In the genomic region with DNA sequence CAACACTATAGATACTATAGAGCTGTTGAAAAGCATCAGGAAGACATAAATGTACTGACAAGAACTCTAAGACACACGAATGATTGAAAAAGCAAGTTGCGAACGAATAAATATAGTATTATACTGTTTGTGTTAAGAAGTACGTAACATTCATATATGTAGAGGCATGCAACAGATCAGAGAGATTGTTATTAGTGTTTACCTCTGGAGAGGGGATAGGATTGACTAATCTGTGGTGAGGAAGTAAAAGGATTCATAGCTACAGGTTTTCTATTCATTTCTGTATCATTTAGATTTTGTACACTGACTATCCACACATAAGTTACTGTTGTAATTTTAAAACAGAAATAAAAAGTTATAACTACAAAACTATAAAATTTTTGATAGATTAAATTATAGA, we compare ENCODE assay signal across 39 cellular contexts.
"Had no signal": no experiment of that assay in that cellular context is flagged by ENCODE, and none has a peak within 500 bp of the region (broad histone marks: within the 10 kb centered on the region; RNA-seq: fewer than 3 reads in every experiment).

No MANE protein-coding gene starts in this region.

- H3K27ac Mint-ChIP-seq: activated naive CD4-positive, alpha-beta T cell treated with anti-CD3 and anti-CD28 coated beads for 36 hours; activated naive CD4-positive, alpha-beta T cell treated with anti-CD3 and anti-CD28 coated beads, Interleukin-2, amount 10 ng/mL, durations not matched to agents 7 days and 5 days; activated naive CD4-positive, alpha-beta T cell treated with anti-CD3 and anti-CD28 coated beads, Interleukin-2, amount 50 U/mL, for 24 hours; activated naive CD4-positive, alpha-beta T cell treated with anti-CD3 and anti-CD28 coated beads, Interleukin-2, amount 50 U/mL, for 72 hours; activated naive CD8-positive, alpha-beta T cell; activated naive CD8-positive, alpha-beta T cell treated with anti-CD3 and anti-CD28 coated beads for 36 hours; activated naive CD8-positive, alpha-beta T cell treated with anti-CD3 and anti-CD28 coated beads, Interleukin-2, amount 10 ng/mL, durations not matched to agents 7 days and 5 days; activated naive CD8-positive, alpha-beta T cell treated with anti-CD3 and anti-CD28 coated beads, Interleukin-2, amount 50 U/mL, for 24 hours; activated T-cell treated with anti-CD3 and anti-CD28 coated beads, Interleukin-2, amount 50 U/mL, for 24 hours; activated T-cell treated with anti-CD3 and anti-CD28 coated beads, Interleukin-2, amount 50 U/mL, for 72 hours; activated T-helper 1 cell treated with anti-CD3 and anti-CD28 coated beads, Interleukin-12 subunit alpha, Interleukin-12 subunit beta, Interleukin-2, Interleukin-4 antibody, amounts not matched to agents 30 ng/mL and 10 ng/mL and 1 ng/mL, durations not matched to agents 14 hours and 24 hours and 36 hours; activated T-helper 17 cell treated with anti-CD3 and anti-CD28 coated beads, Interleukin-2, amount 50 U/mL, for 72 hours; brain had no signal

- H3K27ac ChIP-seq: adrenal gland, ascending aorta, body of pancreas, brain microvascular endothelial cell, breast epithelium, cardiac muscle cell had no signal

- H3K9me3 ChIP-seq: adrenal gland, ascending aorta, body of pancreas, breast epithelium had no signal

- H3K4me3 Mint-ChIP-seq: activated naive CD4-positive, alpha-beta T cell treated with anti-CD3 and anti-CD28 coated beads for 36 hours; activated naive CD4-positive, alpha-beta T cell treated with anti-CD3 and anti-CD28 coated beads, Interleukin-2, amount 10 ng/mL, durations not matched to agents 7 days and 5 days; activated naive CD4-positive, alpha-beta T cell treated with anti-CD3 and anti-CD28 coated beads, Interleukin-2, amount 50 U/mL, for 24 hours; activated naive CD8-positive, alpha-beta T cell; activated naive CD8-positive, alpha-beta T cell treated with anti-CD3 and anti-CD28 coated beads for 36 hours; activated naive CD8-positive, alpha-beta T cell treated with anti-CD3 and anti-CD28 coated beads, Interleukin-2, amount 10 ng/mL, durations not matched to agents 7 days and 5 days; activated naive CD8-positive, alpha-beta T cell treated with anti-CD3 and anti-CD28 coated beads, Interleukin-2, amount 50 U/mL, for 24 hours; activated T-cell treated with anti-CD3 and anti-CD28 coated beads, Interleukin-2, amount 50 U/mL, for 24 hours; activated T-cell treated with anti-CD3 and anti-CD28 coated beads, Interleukin-2, amount 50 U/mL, for 4 hours; activated T-cell treated with anti-CD3 and anti-CD28 coated beads, Interleukin-2, amount 50 U/mL, for 72 hours; activated T-helper 1 cell treated with anti-CD3 and anti-CD28 coated beads, Interleukin-12 subunit alpha, Interleukin-12 subunit beta, Interleukin-2, Interleukin-4 antibody, amounts not matched to agents 30 ng/mL and 10 ng/mL and 1 ng/mL, durations not matched to agents 14 hours and 24 hours and 36 hours; activated T-helper 17 cell treated with anti-CD3 and anti-CD28 coated beads, Interleukin-2, amount 50 U/mL, for 72 hours; brain; central memory CD8-positive, alpha-beta T cell had no signal

- ATAC-seq: activated naive CD8-positive, alpha-beta T cell treated with anti-CD3 and anti-CD28 coated beads, Interleukin-2, amount 50 U/mL, for 24 hours; activated T-cell treated with anti-CD3 and anti-CD28 coated beads, Interleukin-2, amount 50 U/mL, for 4 hours; activated T-cell treated with anti-CD3 and anti-CD28 coated beads, Interleukin-2, amount 50 U/mL, for 72 hours; activated T-helper 17 cell treated with anti-CD3 and anti-CD28 coated beads, Interleukin-2, amount 50 U/mL, for 72 hours; body of pancreas had no signal

- H3K27me3 ChIP-seq: ascending aorta, body of pancreas, brain microvascular endothelial cell, breast epithelium, cardiac muscle cell had no signal

- H3K9me3 Mint-ChIP-seq: activated naive CD4-positive, alpha-beta T cell treated with anti-CD3 and anti-CD28 coated beads for 36 hours; activated naive CD4-positive, alpha-beta T cell treated with anti-CD3 and anti-CD28 coated beads, Interleukin-2, amount 10 ng/mL, durations not matched to agents 7 days and 5 days; activated naive CD4-positive, alpha-beta T cell treated with anti-CD3 and anti-CD28 coated beads, Interleukin-2, amount 50 U/mL, for 24 hours; activated naive CD4-positive, alpha-beta T cell treated with anti-CD3 and anti-CD28 coated beads, Interleukin-2, amount 50 U/mL, for 72 hours; activated naive CD8-positive, alpha-beta T cell treated with anti-CD3 and anti-CD28 coated beads for 36 hours; activated naive CD8-positive, alpha-beta T cell treated with anti-CD3 and anti-CD28 coated beads, Interleukin-2, amount 10 ng/mL, durations not matched to agents 7 days and 5 days; activated naive CD8-positive, alpha-beta T cell treated with anti-CD3 and anti-CD28 coated beads, Interleukin-2, amount 50 U/mL, for 24 hours; activated T-cell treated with anti-CD3 and anti-CD28 coated beads, Interleukin-2, amount 50 U/mL, for 24 hours; activated T-cell treated with anti-CD3 and anti-CD28 coated beads, Interleukin-2, amount 50 U/mL, for 4 hours; activated T-cell treated with anti-CD3 and anti-CD28 coated beads, Interleukin-2, amount 50 U/mL, for 72 hours; activated T-helper 1 cell treated with anti-CD3 and anti-CD28 coated beads, Interleukin-12 subunit alpha, Interleukin-12 subunit beta, Interleukin-2, Interleukin-4 antibody, amounts not matched to agents 30 ng/mL and 10 ng/mL and 1 ng/mL, durations not matched to agents 14 hours and 24 hours and 36 hours; activated T-helper 17 cell treated with anti-CD3 and anti-CD28 coated beads, Interleukin-2, amount 50 U/mL, for 72 hours; brain; central memory CD8-positive, alpha-beta T cell had no signal

- H3K4me1 Mint-ChIP-seq: activated naive CD4-positive, alpha-beta T cell treated with anti-CD3 and anti-CD28 coated beads, Interleukin-2, amount 10 ng/mL, durations not matched to agents 7 days and 5 days; activated naive CD4-positive, alpha-beta T cell treated with anti-CD3 and anti-CD28 coated beads, Interleukin-2, amount 50 U/mL, for 24 hours; activated naive CD8-positive, alpha-beta T cell treated with anti-CD3 and anti-CD28 coated beads for 36 hours; activated naive CD8-positive, alpha-beta T cell treated with anti-CD3 and anti-CD28 coated beads, Interleukin-2, amount 10 ng/mL, durations not matched to agents 7 days and 5 days; activated naive CD8-positive, alpha-beta T cell treated with anti-CD3 and anti-CD28 coated beads, Interleukin-2, amount 50 U/mL, for 24 hours; activated T-helper 17 cell treated with anti-CD3 and anti-CD28 coated beads, Interleukin-2, amount 50 U/mL, for 72 hours; central memory CD8-positive, alpha-beta T cell had no signal

- DNase-seq: activated effector memory CD4-positive, alpha-beta T cell treated with anti-CD3 and anti-CD28 coated beads, Interleukin-2, amount 50 U/mL, for 16 hours; activated effector memory CD4-positive, alpha-beta T cell treated with Interleukin-2 at 50 U/mL for 16 hours; activated gamma-delta T cell; activated gamma-delta T cell treated with Interleukin-2 at 50 U/mL for 16 hours; activated naive CD4-positive, alpha-beta T cell; activated naive CD4-positive, alpha-beta T cell treated with anti-CD3 and anti-CD28 coated beads for 36 hours; activated naive CD4-positive, alpha-beta T cell treated with anti-CD3 and anti-CD28 coated beads, Interleukin-2, amount 10 ng/mL, durations not matched to agents 7 days and 5 days; activated naive CD4-positive, alpha-beta T cell treated with anti-CD3 and anti-CD28 coated beads, Interleukin-2, amount 50 U/mL, for 16 hours; activated naive CD4-positive, alpha-beta T cell treated with Interleukin-2 at 50 U/mL for 16 hours; activated naive CD8-positive, alpha-beta T cell treated with anti-CD3 and anti-CD28 coated beads for 36 hours; activated naive CD8-positive, alpha-beta T cell treated with anti-CD3 and anti-CD28 coated beads, Interleukin-2, amount 10 ng/mL, durations not matched to agents 7 days and 5 days; activated naive CD8-positive, alpha-beta T cell treated with anti-CD3 and anti-CD28 coated beads, Interleukin-2, amount 50 U/mL, for 24 hours; activated T-cell treated with anti-CD3 and anti-CD28 coated beads, Interleukin-2, amount 50 U/mL, for 1 hour; activated T-cell treated with anti-CD3 and anti-CD28 coated beads, Interleukin-2, amount 50 U/mL, for 24 hours; activated T-cell treated with anti-CD3 and anti-CD28 coated beads, Interleukin-2, amount 50 U/mL, for 4 hours; activated T-cell treated with anti-CD3 and anti-CD28 coated beads, Interleukin-2, amount 50 U/mL, for 48 hours; activated T-cell treated with anti-CD3 and anti-CD28 coated beads, Interleukin-2, amount 50 U/mL, for 72 hours; adrenal gland; amniotic stem cell; amygdala; anterior cingulate cortex; aorta; body of pancreas; brain microvascular endothelial cell; caudate nucleus; central memory CD4-positive, alpha-beta T cell; cerebellar nuclear complex had no signal

- H3K4me3 ChIP-seq: adrenal gland, ascending aorta, body of pancreas, breast epithelium, cardiac muscle cell had no signal

- H3K4me1 ChIP-seq: adrenal gland, ascending aorta, body of pancreas, breast epithelium had no signal

- H3K36me3 ChIP-seq: adrenal gland, ascending aorta, brain microvascular endothelial cell, breast epithelium, cardiac muscle cell had no signal

- FAIRE-seq: astrocyte, bronchial epithelial cell had no signal

- H3K36me3 Mint-ChIP-seq: activated naive CD4-positive, alpha-beta T cell treated with anti-CD3 and anti-CD28 coated beads, Interleukin-2, amount 10 ng/mL, durations not matched to agents 7 days and 5 days; activated naive CD4-positive, alpha-beta T cell treated with anti-CD3 and anti-CD28 coated beads, Interleukin-2, amount 50 U/mL, for 72 hours; activated naive CD8-positive, alpha-beta T cell; activated naive CD8-positive, alpha-beta T cell treated with anti-CD3 and anti-CD28 coated beads for 36 hours; activated naive CD8-positive, alpha-beta T cell treated with anti-CD3 and anti-CD28 coated beads, Interleukin-2, amount 10 ng/mL, durations not matched to agents 7 days and 5 days; brain had no signal
